Comparison of ENCODE assay signal across 15 cellular contexts in genomic region chr5:176188506-176189193, GRCh38.
"Had no signal": no experiment of that assay in that cellular context is flagged by ENCODE, and none has a peak within 500 bp of the region (broad histone marks: within the 10 kb centered on the region; RNA-seq: fewer than 3 reads in every experiment).

No MANE protein-coding gene starts in this region.

- H3K36me3 ChIP-seq: pancreas, right lobe of liver, tibial nerve had no signal

- H3K9me3 Mint-ChIP-seq: naive thymus-derived CD8-positive, alpha-beta T cell; stimulated activated naive B cell treated with anti-CD40 and anti-IgM and Interleukin-4, amounts not matched to agents 10 μg/mL and 1 μg/mL and 100 μg/mL, for 72 hours; stimulated activated naive CD8-positive, alpha-beta T cell treated with anti-CD3 and anti-CD28 coated beads, Interleukin-15, amount 100 ng/mL, for 72 hours had no signal

- DNase-seq: effector CD4-positive, alpha-beta T cell; foreskin melanocyte; left colon; mesendoderm; naive thymus-derived CD8-positive, alpha-beta T cell; pancreas; right lobe of liver; stimulated activated CD4-positive, alpha-beta T cell treated with anti-CD3 and anti-CD28 coated beads, Interleukin-4, amount 100 ng/mL, for 1 hour; stimulated activated naive B cell treated with anti-CD40 and anti-IgM and Interleukin-4, amounts not matched to agents 10 μg/mL and 1 μg/mL and 100 μg/mL, for 72 hours; stimulated activated naive CD8-positive, alpha-beta T cell treated with anti-CD3 and anti-CD28 coated beads, Interleukin-15, amount 100 ng/mL, for 72 hours had no signal

- H3K4me1 Mint-ChIP-seq: stimulated activated naive CD8-positive, alpha-beta T cell treated with anti-CD3 and anti-CD28 coated beads, Interleukin-15, amount 100 ng/mL, for 72 hours had no signal

- H2AFZ ChIP-seq: hepatocyte had no signal

- H3K4me1 ChIP-seq: pancreas, right lobe of liver, tibial nerve had no signal

- H3K27me3 ChIP-seq: hepatocyte, pancreas, right lobe of liver, testis had no signal

- H3K79me2 ChIP-seq: hepatocyte had no signal

- H3K4me3 Mint-ChIP-seq: naive thymus-derived CD8-positive, alpha-beta T cell; stimulated activated naive B cell treated with anti-CD40 and anti-IgM and Interleukin-4, amounts not matched to agents 10 μg/mL and 1 μg/mL and 100 μg/mL, for 72 hours; stimulated activated naive CD8-positive, alpha-beta T cell treated with anti-CD3 and anti-CD28 coated beads, Interleukin-15, amount 100 ng/mL, for 72 hours had no signal

- H3K27ac ChIP-seq: coronary artery, hepatocyte, pancreas, right lobe of liver, testis, tibial nerve had no signal

- H3K4me2 ChIP-seq: hepatocyte had no signal

- FAIRE-seq: pancreas had no signal

- H3K27ac Mint-ChIP-seq: naive thymus-derived CD8-positive, alpha-beta T cell; progenitor cell of endocrine pancreas; stimulated activated naive B cell treated with anti-CD40 and anti-IgM and Interleukin-4, amounts not matched to agents 10 μg/mL and 1 μg/mL and 100 μg/mL, for 72 hours had no signal

- H3K36me3 Mint-ChIP-seq: naive thymus-derived CD8-positive, alpha-beta T cell; stimulated activated naive B cell treated with anti-CD40 and anti-IgM and Interleukin-4, amounts not matched to agents 10 μg/mL and 1 μg/mL and 100 μg/mL, for 72 hours had no signal

- ATAC-seq: left colon; naive thymus-derived CD8-positive, alpha-beta T cell; pancreas; right lobe of liver; stimulated activated naive B cell treated with anti-CD40 and anti-IgM and Interleukin-4, amounts not matched to agents 10 μg/mL and 1 μg/mL and 100 μg/mL, for 72 hours; stimulated activated naive CD8-positive, alpha-beta T cell treated with anti-CD3 and anti-CD28 coated beads, Interleukin-15, amount 100 ng/mL, for 72 hours had no signal

- H3K9me3 ChIP-seq: pancreas, right lobe of liver, testis, tibial nerve had no signal

- H3K4me3 ChIP-seq: coronary artery, hepatocyte, pancreas, right lobe of liver, testis, tibial nerve had no signal
